In the genomic region with DNA sequence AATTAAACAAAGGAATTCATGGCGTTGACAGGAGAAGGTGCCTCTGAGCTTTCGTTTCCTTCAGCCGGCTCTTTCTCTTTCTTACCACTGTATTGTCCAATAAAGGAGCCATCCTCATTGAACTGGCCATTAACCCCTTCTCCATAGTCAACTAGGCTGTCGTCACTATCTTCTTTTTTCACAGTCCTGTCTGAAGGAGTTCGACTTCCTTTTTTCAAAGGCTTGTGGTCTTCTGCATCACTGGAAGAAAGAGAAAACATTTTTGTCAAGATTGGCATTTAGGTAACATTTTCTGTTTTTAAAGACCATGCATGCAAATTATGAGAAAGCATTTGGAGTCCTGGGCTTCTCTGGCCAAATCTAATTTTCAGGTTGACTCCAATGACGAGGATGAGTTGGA, we compare ENCODE assay signal across 23 cellular contexts. TPM values are rescaled to one million over a fixed set of nuclear protein-coding genes. Genes with fewer than 3 reads are reported as not detected.
"Had no signal": no experiment of that assay in that cellular context is flagged by ENCODE, and none has a peak within 500 bp of the region (broad histone marks: within the 10 kb centered on the region; RNA-seq: fewer than 3 reads in every experiment).

No MANE protein-coding gene starts in this region.

- ATAC-seq: esophagus mucosa; left cardiac atrium; lower lobe of right lung; natural killer cell treated with Interleukin-12 subunit alpha and Interleukin-12 subunit beta and Interleukin-15 and Interleukin-18, amount 100 ng/mL, for 72 hours; stimulated activated naive B cell treated with anti-CD40 and anti-IgM and Interleukin-4, amounts not matched to agents 10 μg/mL and 1 μg/mL and 100 μg/mL, for 72 hours had no signal

- H3K4me2 ChIP-seq: neural progenitor cell had no signal

- H3K27me3 ChIP-seq: neural progenitor cell, ovary, right atrium auricular region, sigmoid colon, stomach had no signal

- H3K36me3 ChIP-seq: left ventricle myocardium inferior, lower lobe of right lung, neural progenitor cell, ovary, right atrium auricular region, sigmoid colon, stomach had no signal

- H2AFZ ChIP-seq: neural progenitor cell had no signal

- H3K9me3 ChIP-seq: left ventricle myocardium inferior, lower lobe of right lung, ovary, right atrium auricular region, sigmoid colon, stomach had no signal

- H3K9ac ChIP-seq: neural progenitor cell had no signal

- H3K4me3 ChIP-seq: left ventricle myocardium inferior, lower lobe of right lung, neural progenitor cell, ovary, right atrium auricular region, sigmoid colon, skin epidermis, stomach had no signal

- FAIRE-seq: endometrium, keratinocyte had no signal

- DNase-seq: effector memory CD4-positive, alpha-beta T cell; foreskin fibroblast; immature natural killer cell; left cardiac atrium; left ventricle myocardium inferior; lower lobe of right lung; midbrain; nucleus accumbens; ovary; sigmoid colon; stimulated activated CD4-positive, alpha-beta T cell treated with anti-CD3 and anti-CD28 coated beads, Interleukin-2, amount 100 ng/mL, for 24 hours; stimulated activated CD4-positive, alpha-beta T cell treated with anti-CD3 and anti-CD28 coated beads, Interleukin-4, amount 100 ng/mL, for 4 hours; stimulated activated naive B cell treated with anti-CD40 and anti-IgM and Interleukin-4, amounts not matched to agents 10 μg/mL and 1 μg/mL and 100 μg/mL, for 72 hours; stomach; substantia nigra; trophoblast cell had no signal

- H3K27ac ChIP-seq: left ventricle myocardium inferior, lower lobe of right lung, neural progenitor cell, ovary, right atrium auricular region, skin epidermis, stomach had no signal

RNA-seq across cellular contexts. Expression of gene LAMB4, which starts 19.7 kb away (rescaled TPM):
- total RNA-seq: lower lobe of right lung; natural killer cell treated with Interleukin-12 subunit alpha and Interleukin-12 subunit beta and Interleukin-15 and Interleukin-18, amount 100 ng/mL, for 72 hours; ovary; right atrium auricular region had no signal
- polyA plus RNA-seq: immature natural killer cell had no signal
